Comparison of ENCODE assay signal across 1 cellular context in the genomic region with DNA sequence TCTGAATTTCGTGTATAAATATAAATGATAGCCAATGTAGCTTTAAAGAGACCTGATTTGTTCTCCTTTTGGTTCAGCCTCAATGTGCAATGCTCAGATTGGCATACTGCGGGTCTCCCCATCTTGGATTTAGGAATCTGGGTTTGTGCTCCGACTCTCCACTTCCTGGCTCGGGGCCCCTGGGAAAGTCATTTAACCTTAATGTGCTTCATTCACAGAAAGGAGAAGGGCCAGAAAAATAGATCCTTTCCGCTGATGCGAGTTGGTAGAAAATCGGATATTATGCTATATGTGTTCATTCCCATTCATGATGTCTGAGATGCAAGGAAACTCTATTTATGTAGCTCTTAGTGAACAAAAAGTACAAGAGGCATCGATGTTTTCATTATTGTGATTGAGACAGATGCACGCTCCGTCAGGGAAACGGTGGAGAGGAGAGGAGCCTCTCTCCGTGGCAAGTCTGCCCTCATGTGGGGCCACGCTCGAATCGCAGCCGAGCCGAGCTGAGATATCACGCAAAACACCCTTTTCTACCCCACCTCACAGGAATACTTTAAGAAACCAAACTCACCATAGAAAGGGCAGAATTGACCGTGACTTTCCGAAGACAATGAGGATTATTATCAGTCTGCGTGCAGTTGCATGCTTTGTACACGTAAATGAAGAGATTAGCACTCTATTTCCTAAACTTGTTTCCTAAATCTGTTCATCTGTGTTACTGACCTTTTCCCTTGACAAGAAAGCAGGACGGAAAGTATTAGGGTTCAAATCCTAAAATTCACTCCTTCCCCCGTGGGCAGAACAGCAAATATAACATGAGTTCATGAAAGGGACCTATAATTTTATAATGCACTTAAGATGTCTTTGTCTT.
TF ChIP-seq lines count a peak whose summit lies in the region.

No MANE protein-coding gene starts in this region.

TF ChIP-seq in HEK293, 187 proteins besides CTCF, POLR2A, EP300 and RAD21 (continued from another document):
- TF ChIP-seq ZNF660 (tag by site-specific recombination; IDR thresholded peaks at IDR 0.05) = 0 out of 2 replicates have a peak, but pooled peaks have one; percentile 28
- TF ChIP-seq YY1 (tag by site-specific recombination; IDR thresholded peaks at IDR 0.05) = no peak
- TF ChIP-seq ZNF335 (tag by site-specific recombination; conservative IDR thresholded peaks at IDR 0.05) = 0 out of 2 replicates have a peak, but pooled peaks have one; percentile 24
- peak; percentile 88 for TF ChIP-seq ZBTB20 (tag by site-specific recombination; IDR thresholded peaks at IDR 0.05)
- TF ChIP-seq ZNF2 (tag by site-specific recombination; IDR thresholded peaks at IDR 0.05) = peak; percentile 32; the same call in 1 of the 2 replicates
- TF ChIP-seq ZEB2 (tag by site-specific recombination; IDR thresholded peaks at IDR 0.05) = no peak
- TF ChIP-seq ZBTB17 (tag by site-specific recombination; IDR thresholded peaks at IDR 0.05) = peak; percentile 98
- TF ChIP-seq ZNF501 (tag by site-specific recombination; IDR thresholded peaks at IDR 0.05) = 0 out of 2 replicates have a peak, but pooled peaks have one; percentile 17
